Comparison of ENCODE assay signal across 8 cellular contexts in the genomic region with DNA sequence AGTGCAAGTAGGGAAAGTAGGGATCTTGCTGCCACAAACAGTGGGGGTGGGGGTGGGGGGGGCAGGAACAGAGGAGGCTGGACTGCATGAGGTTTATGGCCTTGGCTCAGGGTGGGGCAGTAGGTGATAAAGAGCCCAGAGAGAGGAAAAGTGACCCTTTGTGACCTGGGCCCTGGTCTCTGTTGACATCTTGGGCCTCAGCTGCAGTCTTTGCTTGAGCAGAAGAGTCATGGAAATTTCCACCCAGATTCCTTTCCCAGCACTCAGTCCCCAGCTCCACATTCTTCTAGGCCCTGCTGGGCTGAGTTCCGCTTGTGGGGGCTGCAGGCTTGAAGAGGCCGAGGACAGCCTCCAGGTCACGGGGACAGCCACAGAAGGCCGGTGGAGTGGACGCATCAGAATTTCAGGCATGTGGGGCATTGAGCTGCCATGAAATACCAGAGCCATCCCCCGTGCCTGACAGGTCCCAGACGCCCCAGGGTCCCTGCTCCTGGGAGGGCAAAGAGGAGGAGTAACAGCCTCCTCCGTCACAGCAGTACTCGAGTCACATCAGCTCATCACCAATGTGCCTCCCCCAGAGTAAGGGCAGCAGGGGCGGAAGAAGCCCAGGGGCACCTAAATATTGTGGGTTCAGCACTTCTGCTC. TPM values are rescaled to one million over a fixed set of nuclear protein-coding genes. Genes with fewer than 3 reads are reported as not detected.
A peak's percentile ranks its signal among the peaks of the same experiment; 100 is the strongest.
DNase-seq lines count a peak whose midpoint lies in the region; ATAC-seq and TF ChIP-seq lines count a peak whose summit lies in the region.

No MANE protein-coding gene starts in this region.

- H3K9me3 ChIP-seq in neuronal stem cell (replicated peaks in 1 of 2; ENCODE audit: control insufficient read depth in 2 of 2, insufficient read depth in 1 of 2, low read depth in 1 of 2, low read length in 2 of 2): no peaks in the 10 kb centered on the region

- H4K91ac ChIP-seq in neuronal stem cell (ENCODE audit: low read depth, low read length, poor library complexity): no peak overlapping the region

- peak overlapping the region; percentile 92 for H3K18ac ChIP-seq in neuronal stem cell (ENCODE audit: low read length)

- DNase-seq in RPMI7951 (ENCODE audit: low read depth) (peak; percentile 96), fibroblast of peridontal ligament (ENCODE audit: extremely low read depth) (peak; percentile 75), neuronal stem cell (ENCODE audit: low spot score) (peak; percentile 88), GM10248 (ENCODE audit: extremely low spot score) (no peak), DMS79 (lab: John Stamatoyannopoulos, UW) (no peak)
- no peak for DNase-seq in stimulated activated CD4-positive, alpha-beta T cell treated with anti-CD3 and anti-CD28 coated beads, Interleukin-4, amount 100 ng/mL, for 1 hour

- no peak overlapping the region for H3K9ac ChIP-seq in neuronal stem cell (ENCODE audit: low read depth, low read length, poor library complexity)

- peak overlapping the region; percentile 26 for H2BK12ac ChIP-seq in neuronal stem cell (ENCODE audit: low read length)

- H3K79me1 ChIP-seq in neuronal stem cell (ENCODE audit: low read depth, low read length): peaks cover 4% of the 10 kb centered on the region

- no peak overlapping the region for H3K14ac ChIP-seq in neuronal stem cell (ENCODE audit: low read length)

- H2BK15ac ChIP-seq in neuronal stem cell (ENCODE audit: low read length): peak overlapping the region; percentile 18

- H4K8ac ChIP-seq in neuronal stem cell (ENCODE audit: low read depth, low read length): no peak overlapping the region

- peak overlapping the region; percentile 17 for H2BK120ac ChIP-seq in neuronal stem cell (ENCODE audit: low read depth, low read length)

- H3K79me2 ChIP-seq in ACC112 (ENCODE audit: control insufficient read depth, insufficient read depth, low read length, unreplicated experiment): peaks cover 25% of the 10 kb centered on the region

- ATAC-seq in GM21447 (IDR thresholded peaks at IDR 0.05; ENCODE audit: unreplicated experiment): no peak

- peak overlapping the region; percentile 92 for H2BK5ac ChIP-seq in neuronal stem cell (ENCODE audit: low read length)

- POLR2A ChIA-PET in GM10248 (lab: Yijun Ruan, JAX): interaction anchor here (1.0 to 25.7 kb wide), 7 partner anchors 10 to 68 kb away, joined by 3 to 620 read pairs (median 3); a partner anchor contains a TSS

- H2AK5ac ChIP-seq in neuronal stem cell (ENCODE audit: low read depth, low read length): peak overlapping the region; percentile 98

- H3K36me3 ChIP-seq in ACC112 (ENCODE audit: insufficient read depth, low read length): no peaks in the 10 kb centered on the region
- no peaks in the 10 kb centered on the region for H3K36me3 ChIP-seq in neuronal stem cell (replicated peaks in 1 of 2; ENCODE audit: control insufficient read depth in 2 of 2, insufficient read depth in 2 of 2, low read length in 2 of 2)

- H3K27ac ChIP-seq in ACC112 (ENCODE audit: low read depth, low read length): peak overlapping the region; percentile 99
- H3K27ac ChIP-seq in neuronal stem cell (replicated peaks; ENCODE audit: low read length): peak overlapping the region; percentile 94

- TF ChIP-seq CTCF in GM10248 (IDR thresholded peaks at IDR 0.05; ENCODE audit: control extremely low read depth, extremely low read depth, low read depth, missing control alignments): no peak

- H3K4me2 ChIP-seq in neuronal stem cell (ENCODE audit: insufficient read depth, low read length, poor library complexity, severe bottlenecking): no peak overlapping the region

- H3K4me1 ChIP-seq in ACC112 (ENCODE audit: control insufficient read depth, insufficient read depth, low read length, unreplicated experiment) (peaks cover 79% of the 10 kb centered on the region), neuronal stem cell (ENCODE audit: control insufficient read depth in 2 of 2, insufficient read depth in 1 of 2, low read depth in 1 of 2, low read length in 2 of 2) (peaks cover 66 to 77% of the 10 kb centered on the region in 2 donors)

- CTCF ChIA-PET in GM10248 (lab: Yijun Ruan, JAX): interaction anchor here (2.6 to 7.1 kb wide), 4 partner anchors 8 to 72 kb away, joined by 15 to 117 read pairs (median 25); no protein-coding TSS in a partner anchor

- WGBS in neuronal stem cell (ENCODE audit: extremely low coverage in 2 of 2, insufficient read length in 2 of 2, insufficient replicate concordance in 1 of 2), 2 donors: no CpG with 5 or more reads among the region's 10 CpGs

- H3K4me3 ChIP-seq in ACC112 (ENCODE audit: low read depth, low read length) (0 out of 2 replicates have a peak overlapping the region, but pooled peaks have one; percentile 9), neuronal stem cell (ENCODE audit: low read length in 2 of 2) (peak overlapping the region in 1 of 2 donors; percentile 46)

- H3K4ac ChIP-seq in neuronal stem cell (ENCODE audit: low read length): no peak overlapping the region

- H3K23ac ChIP-seq in neuronal stem cell (ENCODE audit: low read depth, low read length, poor library complexity): no peak overlapping the region

- no peak overlapping the region for H2AFZ ChIP-seq in ACC112 (ENCODE audit: low read length, unreplicated experiment)
- no peak overlapping the region for H2AFZ ChIP-seq in neuronal stem cell (ENCODE audit: low read length)

- H3K27me3 ChIP-seq in ACC112 (ENCODE audit: insufficient read depth, low read length) (no peaks in the 10 kb centered on the region), neuronal stem cell (ENCODE audit: control insufficient read depth in 3 of 3, insufficient read depth in 3 of 3, low read depth in 1 of 3, low read length in 3 of 3) (no peaks in the 10 kb centered on the region)

RNA-seq across cellular contexts. Expression of a gene that starts 9.7 kb away (rescaled TPM):
- 481 and 510 TPM in 2 replicates for total RNA-seq in RPMI7951 (2014; rRNA removed; shearing (Covaris generic))
- 502 TPM for polyA plus RNA-seq in neuronal stem cell (2013, experiment 1 of 2)
- polyA plus RNA-seq in neuronal stem cell (2013, experiment 2 of 2): 539 TPM

RNA-seq across cellular contexts. Expression of a gene that starts 35.7 kb away (rescaled TPM):
- total RNA-seq in RPMI7951 (2014; rRNA removed; shearing (Covaris generic)): 64.1 and 65.7 TPM in 2 replicates
- 43.8 TPM for polyA plus RNA-seq in neuronal stem cell (2013, experiment 1 of 2)
- polyA plus RNA-seq in neuronal stem cell (2013, experiment 2 of 2): 47.1 TPM

Comparison
In these comparisons a context has a peak if more than half of its experiments do, and no peak if none do; other contexts are left out.
1. DNase-seq: peak in RPMI7951 (single experiment), fibroblast of peridontal ligament (single experiment) and neuronal stem cell (single experiment); none in GM10248 (single experiment), DMS79 (single experiment) and stimulated activated CD4-positive, alpha-beta T cell treated with anti-CD3 and anti-CD28 coated beads, Interleukin-4, amount 100 ng/mL, for 1 hour (single experiment).